20 cellular contexts compared by ENCODE assay signal in the genomic region with DNA sequence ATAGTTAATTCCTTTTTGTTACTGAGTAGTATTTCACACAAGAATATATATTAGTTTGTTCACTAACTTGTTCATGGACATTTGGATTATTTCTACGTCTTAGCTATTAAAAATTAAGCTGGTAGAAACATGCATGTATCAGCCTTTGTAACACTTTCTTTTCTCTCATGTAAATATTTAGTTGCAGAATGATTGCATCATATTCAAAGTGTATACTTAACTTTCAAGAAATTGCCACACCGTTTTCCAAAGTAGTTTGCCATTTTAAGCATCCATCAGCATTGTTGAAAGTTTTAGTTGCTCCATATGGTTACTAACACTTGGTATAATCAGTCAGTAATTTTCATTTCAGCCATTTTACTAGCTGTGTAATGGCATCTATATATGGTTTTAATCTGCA.
"Had no signal": no experiment of that assay in that cellular context is flagged by ENCODE, and none has a peak within 500 bp of the region (broad histone marks: within the 10 kb centered on the region; RNA-seq: fewer than 3 reads in every experiment).

No MANE protein-coding gene starts in this region.

- H3K36me3 Mint-ChIP-seq: T-cell had no signal

- H3K9ac ChIP-seq: KMS-11, SK-N-SH had no signal

- H3K4me3 Mint-ChIP-seq: T-cell; T-helper 1 cell treated with Interleukin-12 subunit alpha and Interleukin-12 subunit beta and Interleukin-4 antibody, amounts not matched to agents 30 μg/mL and 1 μg/mL, for 36 hours had no signal

- DNase-seq: Kasumi-1, MM.1S, NCI-H1092 treated with DMSO at 0.1 percent for 48 hours, NCI-H1436, NCI-H187, NCI-H2029, NCI-H2081 treated with DMSO at 0.1 percent for 48 hours, NCI-H2171, NCI-H226, NCI-H446, NCI-H510A treated with DMSO at 0.1 percent for 48 hours, NCI-H526, NCI-H748 treated with DMSO at 0.1 percent for 48 hours, SHP77, SK-N-SH, SW 1271, T-cell had no signal

- H3K4me2 ChIP-seq: KMS-11, SK-N-SH had no signal

- H3K4me1 Mint-ChIP-seq: T-cell had no signal

- H3K27me3 Mint-ChIP-seq: T-cell had no signal

- ATAC-seq: T-cell had no signal

- H3K27ac Mint-ChIP-seq: T-cell; T-helper 1 cell treated with Interleukin-12 subunit alpha and Interleukin-12 subunit beta and Interleukin-4 antibody, amounts not matched to agents 30 μg/mL and 1 μg/mL, for 36 hours had no signal

- H3K27ac ChIP-seq: KMS-11, RWPE1 had no signal
